Comparison of ENCODE assay signal across 16 cellular contexts in genomic region chr1:29832936-29833335, GRCh38.
"Had no signal": no experiment of that assay in that cellular context is flagged by ENCODE, and none has a peak within 500 bp of the region (broad histone marks: within the 10 kb centered on the region; RNA-seq: fewer than 3 reads in every experiment).

No MANE protein-coding gene starts in this region.

- H3K27ac ChIP-seq: ascending aorta, body of pancreas, Peyer's patch, RWPE1, SJCRH30 had no signal

- H3K9me3 ChIP-seq: ascending aorta, body of pancreas, Peyer's patch, SJCRH30 had no signal

- H3K4me3 ChIP-seq: ascending aorta, body of pancreas, Peyer's patch, SJCRH30 had no signal

- H3K36me3 ChIP-seq: ascending aorta, Peyer's patch, SJCRH30 had no signal

- H3K27me3 ChIP-seq: ascending aorta, body of pancreas, Peyer's patch had no signal

- DNase-seq: activated B cell treated with CpG ODN at 0.5 μM for 24 hours; activated CD4-positive, alpha-beta T cell treated with anti-CD3 and anti-CD28 coated beads, Interleukin-2, amount 10 ng/mL, durations not matched to agents 7 days and 5 days; activated effector memory CD4-positive, alpha-beta T cell treated with anti-CD3 and anti-CD28 coated beads, Interleukin-2, amount 50 U/mL, for 16 hours; activated naive CD4-positive, alpha-beta T cell treated with Interleukin-2 at 50 U/mL for 16 hours; activated naive CD8-positive, alpha-beta T cell treated with anti-CD3 and anti-CD28 coated beads, Interleukin-2, amount 50 U/mL, for 24 hours; activated T-cell treated with anti-CD3 and anti-CD28 coated beads, Interleukin-2, amount 50 U/mL, for 4 hours; amniotic stem cell; body of pancreas; MM.1S; NCI-H187; NCI-H510A treated with DMSO at 0.1 percent for 48 hours; Right ventricle myocardium superior; SJCRH30 had no signal

- H3K4me1 ChIP-seq: ascending aorta, body of pancreas, Peyer's patch, SJCRH30 had no signal
